ENCODE assay signal across 17 cellular contexts in the genomic region with DNA sequence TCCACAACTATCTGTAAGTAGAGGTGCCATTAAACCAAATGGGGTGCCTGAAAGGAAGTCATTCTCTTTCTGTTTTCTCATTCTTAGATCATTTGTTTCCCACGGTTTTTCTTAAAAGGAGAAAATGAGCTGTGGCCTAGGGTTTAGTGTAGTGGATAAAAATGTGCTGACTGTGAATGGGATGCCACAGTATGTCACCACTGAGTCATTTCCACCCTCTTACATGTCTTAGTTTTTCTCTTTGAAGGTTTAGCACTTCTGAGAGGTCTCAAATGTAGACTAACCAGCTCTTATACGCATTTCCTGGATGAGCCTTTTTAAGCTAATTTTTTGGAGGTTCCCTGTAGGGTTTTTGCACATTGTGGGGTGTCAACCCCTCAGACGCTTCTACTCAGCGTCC.
"Had no signal": no experiment of that assay in that cellular context is flagged by ENCODE, and none has a peak within 500 bp of the region (broad histone marks: within the 10 kb centered on the region; RNA-seq: fewer than 3 reads in every experiment).

No MANE protein-coding gene starts in this region.

- H3K4me3 ChIP-seq: esophagus muscularis mucosa had no signal

- H3K4me3 Mint-ChIP-seq: activated naive CD4-positive, alpha-beta T cell treated with anti-CD3 and anti-CD28 coated beads, Interleukin-2, amount 50 U/mL, for 24 hours; natural killer cell treated with Interleukin-12 subunit alpha and Interleukin-12 subunit beta and Interleukin-15 and Interleukin-18, amount 100 ng/mL, for 72 hours; stimulated activated naive CD8-positive, alpha-beta T cell treated with anti-CD3 and anti-CD28 coated beads, Interleukin-15, Interleukin-2, amounts not matched to agents 100 ng/mL and 50 ng/mL, for 24 hours; T-helper 2 cell treated with Interferon-gamma antibody and Interleukin-4, amounts not matched to agents 5 μg/mL and 100 μg/mL, for 36 hours had no signal

- H3K9me3 Mint-ChIP-seq: activated naive CD4-positive, alpha-beta T cell treated with anti-CD3 and anti-CD28 coated beads, Interleukin-2, amount 50 U/mL, for 24 hours; stimulated activated naive CD8-positive, alpha-beta T cell treated with anti-CD3 and anti-CD28 coated beads, Interleukin-15, Interleukin-2, amounts not matched to agents 100 ng/mL and 50 ng/mL, for 24 hours had no signal

- H3K27ac ChIP-seq: esophagus muscularis mucosa had no signal

- H3K27me3 ChIP-seq: esophagus muscularis mucosa had no signal

- H3K4me1 Mint-ChIP-seq: activated naive CD4-positive, alpha-beta T cell treated with anti-CD3 and anti-CD28 coated beads, Interleukin-2, amount 50 U/mL, for 24 hours had no signal

- H3K36me3 Mint-ChIP-seq: activated naive CD4-positive, alpha-beta T cell treated with anti-CD3 and anti-CD28 coated beads, Interleukin-2, amount 50 U/mL, for 24 hours; natural killer cell treated with Interleukin-12 subunit alpha and Interleukin-12 subunit beta and Interleukin-15 and Interleukin-18, amount 100 ng/mL, for 72 hours had no signal

- H3K36me3 ChIP-seq: esophagus muscularis mucosa had no signal

- ATAC-seq: activated CD4-positive, CD25-positive, alpha-beta regulatory T cell treated with anti-CD3 and anti-CD28 coated beads, Interleukin-2, amount 50 U/mL, for 24 hours; natural killer cell treated with Interleukin-12 subunit alpha and Interleukin-12 subunit beta and Interleukin-15 and Interleukin-18, amount 100 ng/mL, for 72 hours; sciatic nerve had no signal

- H3K27me3 Mint-ChIP-seq: activated naive CD4-positive, alpha-beta T cell treated with anti-CD3 and anti-CD28 coated beads, Interleukin-2, amount 50 U/mL, for 24 hours; progenitor cell of endocrine pancreas; stimulated activated naive CD8-positive, alpha-beta T cell treated with anti-CD3 and anti-CD28 coated beads, Interleukin-15, Interleukin-2, amounts not matched to agents 100 ng/mL and 50 ng/mL, for 24 hours had no signal

- H3K27ac Mint-ChIP-seq: activated naive CD4-positive, alpha-beta T cell treated with anti-CD3 and anti-CD28 coated beads, Interleukin-2, amount 50 U/mL, for 24 hours; natural killer cell treated with Interleukin-12 subunit alpha and Interleukin-12 subunit beta and Interleukin-15 and Interleukin-18, amount 100 ng/mL, for 72 hours; progenitor cell of endocrine pancreas; stimulated activated naive CD8-positive, alpha-beta T cell treated with anti-CD3 and anti-CD28 coated beads, Interleukin-15, Interleukin-2, amounts not matched to agents 100 ng/mL and 50 ng/mL, for 24 hours; T-helper 2 cell treated with Interferon-gamma antibody and Interleukin-4, amounts not matched to agents 5 μg/mL and 100 μg/mL, for 36 hours had no signal

- H3K9me3 ChIP-seq: esophagus muscularis mucosa had no signal

- H3K4me1 ChIP-seq: esophagus muscularis mucosa had no signal

- FAIRE-seq: endometrium, urothelium cell line had no signal

- DNase-seq: activated effector memory CD4-positive, alpha-beta T cell treated with Interleukin-2 at 50 U/mL for 16 hours; activated T-cell treated with anti-CD3 and anti-CD28 coated beads, Interleukin-2, amount 50 U/mL, for 1 hour; foreskin melanocyte; head of caudate nucleus; nucleus accumbens; stimulated activated CD4-positive, alpha-beta T cell treated with anti-CD3 and anti-CD28 coated beads, Interleukin-4, amount 100 ng/mL, for 1 hour; stimulated activated CD8-positive, alpha-beta memory T cell treated with anti-CD3 and anti-CD28 coated beads, Interleukin-4, amount 100 ng/mL, for 48 hours had no signal
